In genomic region chr22:30221121-30221992, GRCh38 we compare ENCODE assay signal across 9 cellular contexts. TPM values are rescaled to one million over a fixed set of nuclear protein-coding genes. Genes with fewer than 3 reads are reported as not detected.
DNase-seq lines count a peak whose midpoint lies in the region; ATAC-seq, FAIRE-seq and TF ChIP-seq lines count a peak whose summit lies in the region.
"Had no signal": no experiment of that assay in that cellular context is flagged by ENCODE, and none has a peak within 500 bp of the region (broad histone marks: within the 10 kb centered on the region; RNA-seq: fewer than 3 reads in every experiment).

No MANE protein-coding gene starts in this region.

- peak; percentile 44 for DNase-seq in activated CD8-positive, alpha-beta memory T cell treated with anti-CD3 and anti-CD28 coated beads, Interleukin-2, amount 50 U/mL, for 4 hours
- DNase-seq in left lung: no peak
- DNase-seq in stimulated activated naive CD8-positive, alpha-beta T cell treated with anti-CD3 and anti-CD28 coated beads, Interleukin-15, Interleukin-2, amounts not matched to agents 100 U/mL and 50 U/mL, for 24 hours: peak; percentile 69
- no peak for DNase-seq in 8988T
- DNase-seq in kidney: no peak
- DNase-seq in SK-N-SH: no peak

- peaks cover 40% of the 10 kb centered on the region for H3K4me1 ChIP-seq in Loucy (ENCODE audit: insufficient read depth, low read length, poor library complexity, severe bottlenecking)
- peaks cover 0 to 21% of the 10 kb centered on the region in 2 donors for H3K4me1 ChIP-seq in left lung
- H3K4me1 ChIP-seq in kidney (ENCODE audit: control insufficient read depth in 1 of 2, insufficient read depth in 1 of 2, low read depth in 1 of 2, low read length in 2 of 2): no peaks in the 10 kb centered on the region
- H3K4me1 ChIP-seq in SK-N-SH (ENCODE audit: control insufficient read depth in 1 of 2, insufficient read depth in 2 of 2, low read depth in 1 of 2, low read length in 1 of 2): peaks cover 0 to 8% of the 10 kb centered on the region in 2 experiments; a peak in 1 of 4 replicates

- H3K4me3 ChIP-seq in Loucy (ENCODE audit: low read length, poor library complexity, severe bottlenecking) (peak overlapping the region; percentile 47), left lung (no peak overlapping the region), kidney (ENCODE audit: low read length in 2 of 2) (no peak overlapping the region), SK-N-SH (ENCODE audit: low read depth in 2 of 2, low read length in 1 of 2) (no peak overlapping the region)
- H3K4me3 ChIP-seq: SK-N-MC had no signal

- intact Hi-C loops in left lung (cut with DNase I) (no loop called here), kidney (cut with DNase I) (no loop called here)

- no peak for FAIRE-seq in kidney (lab: Jason Lieb, UNC)

- H3K27me3 ChIP-seq in Loucy (ENCODE audit: insufficient read depth, low read length, poor library complexity, severe bottlenecking): no peaks in the 10 kb centered on the region
- peaks cover 0 to 36% of the 10 kb centered on the region in 2 donors for H3K27me3 ChIP-seq in left lung
- no peaks in the 10 kb centered on the region for H3K27me3 ChIP-seq in SK-N-SH (ENCODE audit: insufficient read depth)

- H3K36me3 ChIP-seq in Loucy (ENCODE audit: insufficient read depth, low read length): no peaks in the 10 kb centered on the region
- H3K36me3 ChIP-seq in left lung: no peaks in the 10 kb centered on the region
- H3K36me3 ChIP-seq in kidney (ENCODE audit: control insufficient read depth in 1 of 2, insufficient read depth in 2 of 2, low read length in 2 of 2): no peaks in the 10 kb centered on the region
- no peaks in the 10 kb centered on the region for H3K36me3 ChIP-seq in SK-N-SH (replicated peaks in 1 of 2; ENCODE audit: control insufficient read depth in 1 of 2, insufficient read depth in 2 of 2, low read length in 1 of 2)

- CTCF ChIA-PET in SK-N-SH (lab: Yijun Ruan, JAX): no interaction called here

- H3K9ac ChIP-seq in Loucy (ENCODE audit: low read depth, low read length, poor library complexity, severe bottlenecking) (peak overlapping the region; percentile 33), kidney (ENCODE audit: low read length in 2 of 2) (no peak overlapping the region), SK-N-SH (no peak overlapping the region)

- POLR2A ChIA-PET in SK-N-SH (lab: Yijun Ruan, JAX): no interaction called here

- H3K27ac ChIP-seq in left lung: peak overlapping the region in 1 of 2 donors; percentile 57
- H3K27ac ChIP-seq in kidney (ENCODE audit: low read depth in 2 of 2, low read length in 2 of 2): no peak overlapping the region
- no peak overlapping the region for H3K27ac ChIP-seq in SK-N-SH (ENCODE audit: low read depth in 2 of 2, low read length in 1 of 2)
- H3K27ac ChIP-seq: SK-N-MC had no signal

- peak overlapping the region; percentile 66 for H3K4me2 ChIP-seq in Loucy (ENCODE audit: low read depth, low read length, poor library complexity, severe bottlenecking)
- no peak overlapping the region for H3K4me2 ChIP-seq in SK-N-SH

- no peak for TF ChIP-seq EP300 in SK-N-SH (IDR thresholded peaks at IDR 0.05; ENCODE audit: borderline replicate concordance in 1 of 2, low read depth in 1 of 2, low read length in 1 of 2)

- ATAC-seq in left lung (peak; percentile 14), HG03442 (IDR thresholded peaks at IDR 0.05; ENCODE audit: unreplicated experiment) (no peak)
- ATAC-seq in stimulated activated naive CD8-positive, alpha-beta T cell treated with anti-CD3 and anti-CD28 coated beads, Interleukin-15, Interleukin-2, amounts not matched to agents 100 U/mL and 50 U/mL, for 24 hours: peak; percentile 70

- H3K79me2 ChIP-seq in Loucy (ENCODE audit: insufficient read depth, low read length) (no peaks in the 10 kb centered on the region), SK-N-SH (ENCODE audit: insufficient read depth) (no peaks in the 10 kb centered on the region)

- H4K20me1 ChIP-seq in Loucy (ENCODE audit: insufficient read depth, low read length, poor library complexity, severe bottlenecking) (no peaks in the 10 kb centered on the region), SK-N-SH (ENCODE audit: insufficient read depth) (no peaks in the 10 kb centered on the region)

- H2AFZ ChIP-seq in Loucy (ENCODE audit: low read length) (no peak overlapping the region), SK-N-SH (ENCODE audit: low read depth) (no peak overlapping the region)

- TF ChIP-seq CTCF in Loucy (conservative IDR thresholded peaks at IDR 0.05; ENCODE audit: low read length) (no peak), left lung (IDR thresholded peaks at IDR 0.05) (no peak), kidney (IDR thresholded peaks at IDR 0.05; ENCODE audit: borderline replicate concordance, extremely low read depth, insufficient read depth) (no peak), SK-N-SH (IDR thresholded peaks at IDR 0.05) (no peak)

- TF ChIP-seq RAD21 in SK-N-SH (IDR thresholded peaks at IDR 0.05; ENCODE audit: low read length): no peak

- H3F3A ChIP-seq in Loucy (ENCODE audit: low read depth) (no peaks in the 10 kb centered on the region), SK-N-SH (replicated peaks; ENCODE audit: insufficient read depth) (peaks cover 8% of the 10 kb centered on the region)

- H3K9me2 ChIP-seq in Loucy (replicated peaks; ENCODE audit: low read depth, low read length): no peaks in the 10 kb centered on the region
- H3K9me2 ChIP-seq in SK-N-SH: no peaks in the 10 kb centered on the region

- no peaks in the 10 kb centered on the region for H3K9me3 ChIP-seq in Loucy (ENCODE audit: insufficient read depth, low read depth, low read length)
- H3K9me3 ChIP-seq in left lung: no peaks in the 10 kb centered on the region
- no peaks in the 10 kb centered on the region for H3K9me3 ChIP-seq in kidney (ENCODE audit: control insufficient read depth in 1 of 2, low read length in 2 of 2)
- H3K9me3 ChIP-seq in SK-N-SH: no peaks in the 10 kb centered on the region

- WGBS in SK-N-SH (ENCODE audit: low lambda C conversion rate): 87% methylated on average over 19 of the region's 26 CpGs

TF ChIP-seq in SK-N-SH, 30 proteins besides CTCF, POLR2A, EP300 and RAD21:
- TF ChIP-seq POLR2AphosphoS5 (IDR thresholded peaks at IDR 0.05; ENCODE audit: low read depth, low read length) (no peak), TCF12 (IDR thresholded peaks at IDR 0.05) (no peak), MEF2A (IDR thresholded peaks at IDR 0.05; ENCODE audit: borderline replicate concordance, low read depth) (no peak), RFX5 (IDR thresholded peaks at IDR 0.05; ENCODE audit: low read length) (no peak), FOXJ3 (CRISPR knock-in tag; IDR thresholded peaks at IDR 0.05) (no peak), GABPA (IDR thresholded peaks at IDR 0.05; ENCODE audit: low read depth) (no peak), CHD2 (IDR thresholded peaks at IDR 0.05; ENCODE audit: low read length, partially characterized antibody) (no peak), ELF1 (IDR thresholded peaks at IDR 0.05) (no peak), MXI1 (IDR thresholded peaks at IDR 0.05; ENCODE audit: low read depth, low read length) (no peak), PBX3 (IDR thresholded peaks at IDR 0.05) (no peak)

RNA-seq across cellular contexts. Expression of gene LIF, which starts 25.2 kb away (rescaled TPM):
- total RNA-seq in left lung (10 to 100 TPM in 1 of 2 donors, 1 to 10 TPM in 1; 8.1 to 10.7 TPM), kidney (10.7 TPM)
- polyA plus RNA-seq in kidney (ENCODE audit: insufficient read depth, low read depth, low replicate concordance) (0.67 TPM), SK-N-SH (2012; rRNA removed) (24.6 and 36.5 TPM in 2 replicates)
- polyA plus RNA-seq in SK-N-SH (2012; cell fraction: cytosol; rRNA removed): 3.6 and 4.4 TPM in 2 replicates
- polyA plus RNA-seq in SK-N-SH (2012; cell fraction: nucleus; rRNA removed): 95.4 and 196 TPM in 2 replicates

RNA-seq across cellular contexts. Expression of gene OSM, which starts 45.3 kb away (rescaled TPM):
- 1 to 10 TPM; 4.8 to 6.3 TPM for total RNA-seq in left lung
- total RNA-seq in kidney: 1.2 TPM
- 0.56 TPM for polyA plus RNA-seq in kidney (ENCODE audit: insufficient read depth, low read depth, low replicate concordance)
- polyA plus RNA-seq in SK-N-SH (2012; rRNA removed): not detected in 2 replicates
- polyA plus RNA-seq in SK-N-SH (2012; cell fraction: cytosol; rRNA removed): not detected in 2 replicates
- polyA plus RNA-seq in SK-N-SH (2012; cell fraction: nucleus; rRNA removed): 0.02 and 0.12 TPM in 2 replicates

Comparison
In these comparisons a context has a peak if more than half of its experiments do, and no peak if none do; other contexts are left out.
1. DNase-seq: peak in activated CD8-positive, alpha-beta memory T cell treated with anti-CD3 and anti-CD28 coated beads, Interleukin-2, amount 50 U/mL, for 4 hours (single experiment) and stimulated activated naive CD8-positive, alpha-beta T cell treated with anti-CD3 and anti-CD28 coated beads, Interleukin-15, Interleukin-2, amounts not matched to agents 100 U/mL and 50 U/mL, for 24 hours (single experiment); none in left lung (0 of 2), 8988T (single experiment), kidney (single experiment) and SK-N-SH (single experiment).